Comparison of ENCODE assay signal across 18 cellular contexts in genomic region chr11:816433-816779, GRCh38.
"Had no signal": no experiment of that assay in that cellular context is flagged by ENCODE, and none has a peak within 500 bp of the region (broad histone marks: within the 10 kb centered on the region; RNA-seq: fewer than 3 reads in every experiment).

No MANE protein-coding gene starts in this region.

- H3K27ac ChIP-seq: esophagus squamous epithelium, psoas muscle, sigmoid colon, testis, uterus had no signal

- H3K9me3 ChIP-seq: esophagus squamous epithelium, psoas muscle, sigmoid colon, testis, uterus had no signal

- H3K36me3 ChIP-seq: uterus had no signal

- ATAC-seq: activated naive CD4-positive, alpha-beta T cell treated with anti-CD3 and anti-CD28 coated beads, Interleukin-2, amount 50 U/mL, for 72 hours; natural killer cell; psoas muscle; stimulated activated naive CD8-positive, alpha-beta T cell treated with anti-CD3 and anti-CD28 coated beads, Interleukin-15, Interleukin-2, amounts not matched to agents 100 U/mL and 50 U/mL, for 24 hours had no signal

- H3K4me3 Mint-ChIP-seq: natural killer cell had no signal

- H3K27ac Mint-ChIP-seq: natural killer cell had no signal

- FAIRE-seq: bronchial epithelial cell, islet of Langerhans, TTC549 had no signal

- H3K27me3 ChIP-seq: esophagus squamous epithelium, sigmoid colon, testis, uterus had no signal

- DNase-seq: activated CD4-positive, CD25-positive, alpha-beta regulatory T cell; activated effector memory CD4-positive, alpha-beta T cell treated with anti-CD3 and anti-CD28 coated beads, Interleukin-2, amount 50 U/mL, for 16 hours; activated T-cell treated with anti-CD3 and anti-CD28 coated beads, Interleukin-2, amount 50 U/mL, for 1 hour; aorta; esophagus squamous epithelium; mammary epithelial cell; natural killer cell; psoas muscle; sigmoid colon; stimulated activated CD4-positive, alpha-beta T cell treated with anti-CD3 and anti-CD28 coated beads, Interleukin-2, amount 100 ng/mL, for 48 hours; stimulated activated naive CD8-positive, alpha-beta T cell treated with anti-CD3 and anti-CD28 coated beads, Interleukin-15, Interleukin-2, amounts not matched to agents 100 U/mL and 50 U/mL, for 24 hours; T-helper 2 cell; testis; uterus had no signal

- H3K9me3 Mint-ChIP-seq: activated naive CD4-positive, alpha-beta T cell treated with anti-CD3 and anti-CD28 coated beads, Interleukin-2, amount 50 U/mL, for 72 hours; natural killer cell had no signal

- H3K4me3 ChIP-seq: esophagus squamous epithelium, psoas muscle, sigmoid colon, testis, uterus had no signal
